In the genomic region with DNA sequence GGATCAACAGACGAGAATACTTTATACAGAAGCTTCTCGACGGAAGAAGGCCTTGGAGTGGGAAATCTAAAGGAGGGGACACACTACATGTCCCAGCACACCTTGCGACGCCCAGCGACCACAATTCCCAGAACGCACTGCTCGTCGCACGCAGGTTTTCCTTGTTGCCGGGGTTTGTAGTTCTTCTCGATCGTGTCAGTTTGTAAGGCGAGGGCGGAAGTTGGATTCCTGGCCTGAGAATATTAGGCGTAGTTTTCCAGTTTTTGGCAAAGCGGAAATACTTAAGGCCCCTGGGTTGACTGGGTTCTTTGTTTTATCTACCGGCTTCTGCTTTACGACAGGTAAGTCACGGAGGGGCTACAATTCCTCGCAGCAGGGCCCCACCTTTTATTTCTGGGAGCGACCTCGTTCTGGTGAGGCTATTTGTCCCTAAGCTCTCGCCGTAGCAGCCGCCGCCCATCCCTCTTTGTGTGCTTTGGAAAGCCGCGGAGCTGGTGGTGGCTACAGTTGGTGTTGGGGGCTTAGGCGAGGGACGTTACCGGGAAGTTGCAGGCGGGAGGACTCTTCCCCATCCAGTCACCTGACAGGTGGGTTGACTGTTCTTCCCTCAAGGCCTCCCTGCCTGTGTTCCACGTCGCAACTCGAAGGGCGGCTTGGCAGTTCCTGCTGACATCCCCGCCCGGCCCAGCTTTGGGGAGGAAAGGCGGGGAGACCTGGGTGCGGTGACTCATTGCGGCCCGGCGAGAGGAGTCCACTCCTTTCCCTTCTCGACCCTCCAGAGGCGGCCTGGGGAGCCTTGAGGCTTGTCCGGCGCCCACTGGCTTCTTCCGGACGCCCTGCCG, we compare ENCODE assay signal across 8 cellular contexts. TPM values are rescaled to one million over a fixed set of nuclear protein-coding genes. Genes with fewer than 3 reads are reported as not detected.
DNase-seq lines count a peak whose midpoint lies in the region; ATAC-seq and TF ChIP-seq lines count a peak whose summit lies in the region.

DYNC1I2 (plus strand) TSS at position 183 of the 842 bp plus-strand sequence. CDS start 2,687 bp downstream, outside the sequence.

- peak within 1 kb of the TSS; percentile 82 for H3K9ac ChIP-seq in muscle layer of colon (ENCODE audit: low read length)

- H3K4me1 ChIP-seq in Peyer's patch: peaks cover 0 to 9% (median 2%) of the 10 kb centered on the region in 4 donors
- H3K4me1 ChIP-seq in muscle layer of colon (ENCODE audit: insufficient read depth, low read length): peaks cover 24% of the 10 kb centered on the region

- H3K36me3 ChIP-seq in Peyer's patch: no peaks in the 10 kb centered on the region
- H3K36me3 ChIP-seq in muscle layer of colon (ENCODE audit: insufficient read depth, low read length): no peaks in the 10 kb centered on the region

- DNase-seq in DMS53 treated with DMSO at 0.1 percent for 48 hours (lab: John Stamatoyannopoulos, UW; ENCODE audit: unreplicated experiment): peak; percentile 97
- peak; percentile 98 for DNase-seq in KBM-7
- peak; percentile 88 to 96 (median 91) for DNase-seq in Peyer's patch
- peak; percentile 87 to 88 for DNase-seq in activated T-cell treated with anti-CD3 and anti-CD28 coated beads, Interleukin-2, amount 50 U/mL, for 48 hours
- peak; percentile 55 for DNase-seq in stimulated activated CD8-positive, alpha-beta memory T cell treated with anti-CD3 and anti-CD28 coated beads, Interleukin-7, amount 100 ng/mL, for 24 hours (ENCODE audit: low read depth)

- ATAC-seq in GM21619 (IDR thresholded peaks at IDR 0.05; ENCODE audit: unreplicated experiment) (peak; percentile 90), esophagus mucosa (peak; percentile 95)

- H3K27ac ChIP-seq in Peyer's patch: peak within 1 kb of the TSS; percentile 77 to 79 (median 78)
- H3K27ac ChIP-seq in muscle layer of colon (ENCODE audit: low read depth, low read length): peak within 1 kb of the TSS; percentile 68

- H3K4me3 ChIP-seq in Peyer's patch (peak within 1 kb of the TSS; percentile 75 to 93 (median 87)), muscle layer of colon (ENCODE audit: low read depth in 1 of 2, low read length in 2 of 2) (peak within 1 kb of the TSS; percentile 88 to 97)

- TF ChIP-seq POLR2A in Peyer's patch (IDR thresholded peaks at IDR 0.05): peak; percentile 15 to 37

- no peak for TF ChIP-seq CTCF in Peyer's patch (IDR thresholded peaks at IDR 0.05)

- H3K27me3 ChIP-seq in Peyer's patch: no peaks in the 10 kb centered on the region
- no peaks in the 10 kb centered on the region for H3K27me3 ChIP-seq in muscle layer of colon (ENCODE audit: control insufficient read depth in 1 of 2, insufficient read depth in 2 of 2, low read length in 2 of 2)

- H3K9me3 ChIP-seq in Peyer's patch (no peaks in the 10 kb centered on the region), muscle layer of colon (ENCODE audit: low read length) (no peaks in the 10 kb centered on the region)

- in situ Hi-C loops in KBM-7 (cut with MboI; ENCODE audit: low pct_unique_long_range_greater_than_20kb, low sequenced_read_pairs): no loop called here

RNA-seq across cellular contexts. Expression of gene DYNC1I2, which starts in this region (rescaled TPM):
- total RNA-seq in Peyer's patch: 100 to 1,000 TPM in 1 of 4 donors, 10 to 100 TPM in 3; 72.4 to 153 (median 86.0) TPM
- total RNA-seq in esophagus mucosa: 75.7 TPM

Comparison
In these comparisons a context has a peak if more than half of its experiments do, and no peak if none do; other contexts are left out.
1. Peak in every context shown above with its lines: DNase-seq, ATAC-seq, H3K4me3 ChIP-seq and H3K27ac ChIP-seq.